Comparison of ENCODE assay signal across 30 cellular contexts in the genomic region with DNA sequence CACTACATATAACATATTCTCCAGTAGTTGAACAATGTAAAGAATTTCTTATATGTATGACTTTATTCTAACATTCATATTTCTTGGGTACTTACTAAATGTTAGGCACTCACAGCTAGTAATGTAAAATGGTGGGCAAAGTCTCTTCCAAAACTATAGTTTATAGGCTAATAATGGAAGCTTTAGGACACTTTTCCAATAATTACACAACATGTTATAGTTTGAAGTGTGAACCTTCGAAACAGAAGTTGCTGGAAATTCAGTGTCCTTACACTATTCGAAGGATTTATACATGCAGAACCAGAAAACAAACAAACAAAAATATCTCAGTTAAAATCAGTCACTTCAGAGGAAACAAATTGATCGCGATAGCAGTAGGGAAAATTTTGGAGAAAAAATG.
A peak's percentile ranks its signal among the peaks of the same experiment; 100 is the strongest.
DNase-seq lines count a peak whose midpoint lies in the region; ATAC-seq, FAIRE-seq and TF ChIP-seq lines count a peak whose summit lies in the region.
"Had no signal": no experiment of that assay in that cellular context is flagged by ENCODE, and none has a peak within 500 bp of the region (broad histone marks: within the 10 kb centered on the region; RNA-seq: fewer than 3 reads in every experiment).

No MANE protein-coding gene starts in this region.

- H4K8ac ChIP-seq in IMR-90 (ENCODE audit: low read depth in 2 of 2, low read length in 2 of 2): no peak overlapping the region

- no peak overlapping the region for H2BK5ac ChIP-seq in IMR-90 (ENCODE audit: low read depth, low read length, poor library complexity, severe bottlenecking)

- DNase-seq in GM12892 (ENCODE audit: insufficient read length): no peak
- no peak for DNase-seq in IMR-90
- no peak for DNase-seq in transverse colon
- DNase-seq: 8988T; ACHN; AML-193; BE2C; C1 segment of cervical spinal cord; Caco-2; Calu3; CD4-positive, alpha-beta memory T cell; CD4-positive, alpha-beta T cell; CD4-positive, CD25-positive, alpha-beta regulatory T cell; CD8-positive, alpha-beta memory T cell; CD8-positive, alpha-beta T cell; COR-L47; DMS 273 treated with DMSO at 0.1 percent for 48 hours; DMS153; DMS53; DMS79; DMS79 treated with DMSO at 0.1 percent for 48 hours; DND-41; EL had no signal

- no peak overlapping the region for H3K4me3 ChIP-seq in IMR-90 (ENCODE audit: insufficient read depth, low read depth, low read length)
- no peak overlapping the region for H3K4me3 ChIP-seq in transverse colon
- H3K4me3 ChIP-seq: A549; BLaER1; BLaER1 treated with 17β-estradiol and CSF1 and Interleukin-3, amounts not matched to agents 10 nM and 100 nM had no signal

- TF ChIP-seq POLR2A in GM12892 (IDR thresholded peaks at IDR 0.05; ENCODE audit: low read depth, low read length) (no peak), IMR-90 (IDR thresholded peaks at IDR 0.05; ENCODE audit: low read depth, low read length) (no peak), GM18505 (IDR thresholded peaks at IDR 0.05; ENCODE audit: borderline replicate concordance, extremely low read depth, insufficient read depth, insufficient read length) (no peak), transverse colon (IDR thresholded peaks at IDR 0.05) (no peak)

- no peak overlapping the region for H4K91ac ChIP-seq in IMR-90 (ENCODE audit: insufficient read depth, low read depth, low read length)

- TF ChIP-seq CTCF in IMR-90 (conservative IDR thresholded peaks at IDR 0.05; ENCODE audit: low read depth, low read length) (no peak), transverse colon (IDR thresholded peaks at IDR 0.05) (no peak)

- no peaks in the 10 kb centered on the region for H4K20me1 ChIP-seq in IMR-90 (ENCODE audit: insufficient read depth, low read length)
- H4K20me1 ChIP-seq: BLaER1; BLaER1 treated with 17β-estradiol and CSF1 and Interleukin-3, amounts not matched to agents 10 nM and 100 nM had no signal

- dilution Hi-C loops in IMR-90 (cut with HindIII; ENCODE audit: low sequenced_read_pairs, unreplicated experiment): no loop called here

- intact Hi-C loops in IMR-90 (cut with micrococcal nuclease): no loop called here
- intact Hi-C loops in transverse colon (cut with DNase I; ENCODE audit: low total_unique reads): no loop called here

- FAIRE-seq in GM12892 (lab: Jason Lieb, UNC): peak; percentile 17
- FAIRE-seq: A549, D721Med had no signal

- no peak overlapping the region for H4K5ac ChIP-seq in IMR-90 (ENCODE audit: low read depth, low read length)

- TF ChIP-seq EP300 in transverse colon (IDR thresholded peaks at IDR 0.05; ENCODE audit: low read depth): no peak

- no peak overlapping the region for H3K23ac ChIP-seq in IMR-90 (ENCODE audit: low read depth, low read length)

- no TSS peak for BruUV-seq in IMR-90 (replicated peaks; lab: Mats Ljungman, UMichigan)

- CTCF ChIA-PET in IMR-90 (lab: Yijun Ruan, JAX): no interaction called here

- H3K9me1 ChIP-seq in IMR-90 (ENCODE audit: insufficient read depth, low read length): no peaks in the 10 kb centered on the region

- no peak overlapping the region for H2AK9ac ChIP-seq in IMR-90 (replicated peaks; ENCODE audit: low read depth, low read length, poor library complexity)

- in situ Hi-C loops in IMR-90 (cut with MboI; ENCODE audit: low sequenced_read_pairs): no loop called here
- in situ Hi-C loops in transverse colon (cut with MboI; ENCODE audit: low pct_ligation_motif_present in 1 of 4, low pct_unique_long_range_greater_than_20kb in 1 of 4, low sequenced_read_pairs in 3 of 4): no loop called here

- H2BK20ac ChIP-seq in IMR-90 (ENCODE audit: low read depth, low read length): no peak overlapping the region

- no peak overlapping the region for H2AK5ac ChIP-seq in IMR-90 (ENCODE audit: low read depth, low read length)

- ATAC-seq in IMR-90 (ENCODE audit: low read depth) (no peak), GM18505 (IDR thresholded peaks at IDR 0.05; ENCODE audit: unreplicated experiment) (no peak)
- ATAC-seq: A549; CD8-positive, alpha-beta T cell had no signal

- H3K27ac ChIP-seq in IMR-90 (ENCODE audit: insufficient read depth, low read length) (no peak overlapping the region), transverse colon (no peak overlapping the region)
- H3K27ac ChIP-seq: 22Rv1; A549; BLaER1; BLaER1 treated with 17β-estradiol and CSF1 and Interleukin-3, amounts not matched to agents 10 nM and 100 nM; C4-2B had no signal

- H3K27me3 ChIP-seq in IMR-90 (ENCODE audit: control insufficient read depth, insufficient read depth, low read length): no peaks in the 10 kb centered on the region
- H3K27me3 ChIP-seq in transverse colon: no peaks in the 10 kb centered on the region
- H3K27me3 ChIP-seq: BE2C had no signal

- H2AFZ ChIP-seq in IMR-90 (replicated peaks; ENCODE audit: low read length, poor library complexity): no peak overlapping the region

- no peak overlapping the region for H3K9ac ChIP-seq in IMR-90 (ENCODE audit: low read depth, low read length)
- H3K9ac ChIP-seq: BLaER1; BLaER1 treated with 17β-estradiol and CSF1 and Interleukin-3, amounts not matched to agents 10 nM and 100 nM had no signal

- no peaks in the 10 kb centered on the region for H3K79me1 ChIP-seq in IMR-90 (ENCODE audit: low read depth in 1 of 2, low read length in 2 of 2)

- H2BK15ac ChIP-seq in IMR-90 (ENCODE audit: low read depth, low read length): no peak overlapping the region

- no peak overlapping the region for H3K18ac ChIP-seq in IMR-90 (ENCODE audit: low read depth, low read length)

- POLR2A ChIA-PET in IMR-90 (lab: Charles Lee; ENCODE audit: unreplicated experiment): no interaction called here

- H3K9me3 ChIP-seq in IMR-90 (ENCODE audit: control insufficient read depth, insufficient read depth, low read length) (no peaks in the 10 kb centered on the region), transverse colon (no peaks in the 10 kb centered on the region)
- H3K9me3 ChIP-seq: A549, BE2C, BLaER1, Caco-2 had no signal

- H3K4me1 ChIP-seq in IMR-90 (ENCODE audit: control insufficient read depth, insufficient read depth, low read length): no peaks in the 10 kb centered on the region
- H3K4me1 ChIP-seq in transverse colon: no peaks in the 10 kb centered on the region
- H3K4me1 ChIP-seq: A549; BE2C; BLaER1; BLaER1 treated with 17β-estradiol and CSF1 and Interleukin-3, amounts not matched to agents 10 nM and 100 nM; Caco-2 had no signal

- no peaks in the 10 kb centered on the region for H3K36me3 ChIP-seq in IMR-90 (ENCODE audit: control insufficient read depth, insufficient read depth, low read length)
- H3K36me3 ChIP-seq in transverse colon: no peaks in the 10 kb centered on the region
- H3K36me3 ChIP-seq: BE2C; BLaER1; BLaER1 treated with 17β-estradiol and CSF1 and Interleukin-3, amounts not matched to agents 10 nM and 100 nM had no signal

- H3K4ac ChIP-seq in IMR-90 (ENCODE audit: low read depth, low read length): no peak overlapping the region

- H3K14ac ChIP-seq in IMR-90 (replicated peaks; ENCODE audit: low read depth, low read length): no peak overlapping the region

- no CpG with 5 or more reads among the region's 4 CpGs for WGBS in IMR-90 (ENCODE audit: extremely low coverage in 2 of 2, insufficient read length in 1 of 2), 2 experiments
- WGBS in transverse colon (ENCODE audit: low coverage in 1 of 2), 2 donors: 83 to 93% methylated on average over 3 to 4 of the region's 4 CpGs

- no peak overlapping the region for H2BK120ac ChIP-seq in IMR-90 (ENCODE audit: low read depth, low read length)

- no peak overlapping the region for H3K56ac ChIP-seq in IMR-90 (ENCODE audit: extremely low read depth, insufficient read depth, low read length)

- TF ChIP-seq RAD21 in IMR-90 (IDR thresholded peaks at IDR 0.05; ENCODE audit: low read length): no peak

- H3K4me2 ChIP-seq in IMR-90 (ENCODE audit: low read depth, low read length): no peak overlapping the region
- H3K4me2 ChIP-seq: A549; BLaER1; BLaER1 treated with 17β-estradiol and CSF1 and Interleukin-3, amounts not matched to agents 10 nM and 100 nM had no signal

TF ChIP-seq in IMR-90, 13 proteins besides CTCF, POLR2A, EP300 and RAD21:
- TF ChIP-seq, protein P1, sequence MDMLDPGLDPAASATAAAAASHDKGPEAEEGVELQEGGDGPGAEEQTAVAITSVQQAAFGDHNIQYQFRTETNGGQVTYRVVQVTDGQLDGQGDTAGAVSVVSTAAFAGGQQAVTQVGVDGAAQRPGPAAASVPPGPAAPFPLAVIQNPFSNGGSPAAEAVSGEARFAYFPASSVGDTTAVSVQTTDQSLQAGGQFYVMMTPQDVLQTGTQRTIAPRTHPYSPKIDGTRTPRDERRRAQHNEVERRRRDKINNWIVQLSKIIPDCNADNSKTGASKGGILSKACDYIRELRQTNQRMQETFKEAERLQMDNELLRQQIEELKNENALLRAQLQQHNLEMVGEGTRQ (IDR thresholded peaks at IDR 0.05; ENCODE audit: low read depth, low read length): no peak
- TF ChIP-seq CEBPB (IDR thresholded peaks at IDR 0.05; ENCODE audit: low read depth, low read length): peak; percentile 77
TF ChIP-seq in IMR-90: peak in this region for 1.
